In the genomic region with DNA sequence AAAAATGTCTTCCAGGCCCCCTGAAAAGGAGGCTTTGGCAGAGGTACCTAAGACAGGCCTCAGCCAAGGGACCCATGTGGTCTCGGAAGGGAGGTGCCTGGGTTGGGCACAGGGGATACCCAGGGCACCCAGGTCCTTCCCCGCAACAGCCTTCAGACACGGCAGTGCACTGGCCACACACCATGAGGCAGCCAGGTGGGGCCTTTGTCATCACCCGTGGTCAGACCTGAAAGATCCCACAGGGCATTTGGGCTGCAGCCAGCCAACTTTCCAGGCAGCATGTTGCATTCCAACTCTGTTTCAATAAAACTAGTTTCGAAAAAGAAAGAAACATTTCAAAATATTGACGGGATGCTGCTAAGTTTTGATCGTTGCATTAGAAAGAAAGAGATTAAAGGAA, we compare ENCODE assay signal across 17 cellular contexts.
"Had no signal": no experiment of that assay in that cellular context is flagged by ENCODE, and none has a peak within 500 bp of the region (broad histone marks: within the 10 kb centered on the region; RNA-seq: fewer than 3 reads in every experiment).

No MANE protein-coding gene starts in this region.

- H3K4me3 ChIP-seq: esophagus muscularis mucosa, gastrocnemius medialis, right atrium auricular region, testis, tibial nerve had no signal

- ATAC-seq: gastrocnemius medialis; left colon; naive thymus-derived CD8-positive, alpha-beta T cell; stimulated activated memory B cell treated with anti-CD40 and anti-IgM and Interleukin-4, amounts not matched to agents 10 μg/mL and 1 μg/mL and 100 μg/mL, for 72 hours had no signal

- H3K4me1 ChIP-seq: testis had no signal

- H3K4me3 Mint-ChIP-seq: immature natural killer cell; naive thymus-derived CD8-positive, alpha-beta T cell; stimulated activated memory B cell treated with anti-CD40 and anti-IgM and Interleukin-4, amounts not matched to agents 10 μg/mL and 1 μg/mL and 100 μg/mL, for 72 hours; stimulated activated naive CD8-positive, alpha-beta T cell treated with anti-CD3 and anti-CD28 coated beads, Interleukin-15, Interleukin-2, amounts not matched to agents 100 ng/mL and 50 ng/mL, for 24 hours had no signal

- H3K9me3 Mint-ChIP-seq: immature natural killer cell; naive thymus-derived CD8-positive, alpha-beta T cell; stimulated activated naive CD8-positive, alpha-beta T cell treated with anti-CD3 and anti-CD28 coated beads, Interleukin-15, Interleukin-2, amounts not matched to agents 100 ng/mL and 50 ng/mL, for 24 hours had no signal

- H3K27ac ChIP-seq: epithelial cell of prostate, esophagus muscularis mucosa, gastrocnemius medialis, right atrium auricular region, testis, tibial nerve had no signal

- H3K36me3 Mint-ChIP-seq: immature natural killer cell; stimulated activated memory B cell treated with anti-CD40 and anti-IgM and Interleukin-4, amounts not matched to agents 10 μg/mL and 1 μg/mL and 100 μg/mL, for 72 hours had no signal

- H3K9me3 ChIP-seq: esophagus muscularis mucosa, gastrocnemius medialis, right atrium auricular region, testis, tibial nerve had no signal

- H3K36me3 ChIP-seq: esophagus muscularis mucosa, gastrocnemius medialis, right atrium auricular region, tibial nerve had no signal

- H3K27me3 ChIP-seq: esophagus muscularis mucosa, gastrocnemius medialis, right atrium auricular region, testis, tibial nerve had no signal

- DNase-seq: effector memory CD4-positive, alpha-beta T cell; gastrocnemius medialis; glutamatergic neuron; immature natural killer cell; naive thymus-derived CD8-positive, alpha-beta T cell; posterior cingulate gyrus; small intestine; stimulated activated CD4-positive, alpha-beta T cell treated with anti-CD3 and anti-CD28 coated beads, Interleukin-4, amount 100 ng/mL, for 1 hour; stimulated activated CD8-positive, alpha-beta memory T cell treated with anti-CD3 and anti-CD28 coated beads, Interleukin-4, amount 100 ng/mL, for 48 hours; testis had no signal

- H3K27ac Mint-ChIP-seq: immature natural killer cell; stimulated activated memory B cell treated with anti-CD40 and anti-IgM and Interleukin-4, amounts not matched to agents 10 μg/mL and 1 μg/mL and 100 μg/mL, for 72 hours; stimulated activated naive CD8-positive, alpha-beta T cell treated with anti-CD3 and anti-CD28 coated beads, Interleukin-15, Interleukin-2, amounts not matched to agents 100 ng/mL and 50 ng/mL, for 24 hours had no signal
